9 cellular contexts compared by ENCODE assay signal in the genomic region with DNA sequence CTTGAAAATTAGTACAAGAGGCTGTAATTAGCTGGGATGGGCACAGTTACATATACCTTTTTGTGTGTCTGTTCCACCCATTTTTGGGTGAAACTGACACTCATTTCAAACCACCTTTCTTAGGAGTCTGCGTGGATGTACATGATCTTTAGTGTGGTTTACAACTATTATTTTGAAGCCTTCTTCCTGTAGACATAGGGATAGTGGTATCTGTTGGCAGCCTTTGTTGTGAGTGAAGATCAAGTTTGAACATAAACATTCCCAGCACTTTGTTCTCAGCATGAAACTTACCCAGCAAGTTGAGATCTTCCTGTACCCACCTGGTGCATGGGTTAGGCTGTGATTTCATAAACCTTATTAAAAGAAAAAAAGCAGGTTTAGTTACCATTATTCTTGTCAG. TPM values are rescaled to one million over a fixed set of nuclear protein-coding genes. Genes with fewer than 3 reads are reported as not detected.
DNase-seq lines count a peak whose midpoint lies in the region; ATAC-seq and TF ChIP-seq lines count a peak whose summit lies in the region.
"Had no signal": no experiment of that assay in that cellular context is flagged by ENCODE, and none has a peak within 500 bp of the region (broad histone marks: within the 10 kb centered on the region; RNA-seq: fewer than 3 reads in every experiment).

No MANE protein-coding gene starts in this region.

- peaks cover 64% of the 10 kb centered on the region for H3K4me1 Mint-ChIP-seq in activated T-helper 2 cell treated with anti-CD3 and anti-CD28 coated beads, Interferon-gamma antibody, Interleukin-2, Interleukin-4, amounts not matched to agents 10 μg/mL and 5 μg/mL and 100 μg/mL, durations not matched to agents 14 hours and 24 hours and 36 hours (ENCODE audit: low read depth)
- peaks cover 28% of the 10 kb centered on the region for H3K4me1 Mint-ChIP-seq in glutamatergic neuron (ENCODE audit: low read depth, unreplicated experiment)
- H3K4me1 Mint-ChIP-seq in stimulated activated effector memory CD8-positive, alpha-beta T cell treated with anti-CD3 and anti-CD28 coated beads, Interleukin-12 subunit alpha, Interleukin-12 subunit beta, amount 100 ng/mL, for 72 hours: peaks cover 56% of the 10 kb centered on the region

- no peak for ATAC-seq in stimulated activated effector memory CD8-positive, alpha-beta T cell treated with anti-CD3 and anti-CD28 coated beads, Interleukin-12 subunit alpha, Interleukin-12 subunit beta, amount 100 ng/mL, for 72 hours
- ATAC-seq in HG02884 (IDR thresholded peaks at IDR 0.05; ENCODE audit: unreplicated experiment): no peak

- peak overlapping the region; percentile 84 for H3K4me3 Mint-ChIP-seq in activated T-helper 2 cell treated with anti-CD3 and anti-CD28 coated beads, Interferon-gamma antibody, Interleukin-2, Interleukin-4, amounts not matched to agents 10 μg/mL and 5 μg/mL and 100 μg/mL, durations not matched to agents 14 hours and 24 hours and 36 hours (ENCODE audit: low read depth)
- H3K4me3 Mint-ChIP-seq in glutamatergic neuron (ENCODE audit: unreplicated experiment): peak overlapping the region; percentile 84
- peak overlapping the region; percentile 92 for H3K4me3 Mint-ChIP-seq in stimulated activated effector memory CD8-positive, alpha-beta T cell treated with anti-CD3 and anti-CD28 coated beads, Interleukin-12 subunit alpha, Interleukin-12 subunit beta, amount 100 ng/mL, for 72 hours

- intact Hi-C loops in activated T-helper 2 cell treated with anti-CD3 and anti-CD28 coated beads, Interferon-gamma antibody, Interleukin-2, Interleukin-4, amounts not matched to agents 10 μg/mL and 5 μg/mL and 100 μg/mL, durations not matched to agents 14 hours and 24 hours and 36 hours (cut with micrococcal nuclease): loop anchor here (5.0 kb wide), 1 partner anchor 476 kb away; the partner anchor contains the start of gene PRDX3

- H3K27ac Mint-ChIP-seq in activated T-helper 2 cell treated with anti-CD3 and anti-CD28 coated beads, Interferon-gamma antibody, Interleukin-2, Interleukin-4, amounts not matched to agents 10 μg/mL and 5 μg/mL and 100 μg/mL, durations not matched to agents 14 hours and 24 hours and 36 hours: peak overlapping the region; percentile 76
- no peak overlapping the region for H3K27ac Mint-ChIP-seq in glutamatergic neuron (ENCODE audit: unreplicated experiment)
- no peak overlapping the region for H3K27ac Mint-ChIP-seq in stimulated activated effector memory CD8-positive, alpha-beta T cell treated with anti-CD3 and anti-CD28 coated beads, Interleukin-12 subunit alpha, Interleukin-12 subunit beta, amount 100 ng/mL, for 72 hours
- H3K27ac Mint-ChIP-seq: dendritic cell treated with granulocyte-macrophage colony-stimulating factor and Interleukin-4, amounts not matched to agents 40 ng/mL and 50 ng/mL, for 4 days had no signal

- no peak for TF ChIP-seq CTCF in glutamatergic neuron (IDR thresholded peaks at IDR 0.05; ENCODE audit: partially characterized antibody, unreplicated experiment)

- H3K9me3 Mint-ChIP-seq in activated T-helper 2 cell treated with anti-CD3 and anti-CD28 coated beads, Interferon-gamma antibody, Interleukin-2, Interleukin-4, amounts not matched to agents 10 μg/mL and 5 μg/mL and 100 μg/mL, durations not matched to agents 14 hours and 24 hours and 36 hours: no peaks in the 10 kb centered on the region
- peaks cover 2% of the 10 kb centered on the region for H3K9me3 Mint-ChIP-seq in glutamatergic neuron (ENCODE audit: unreplicated experiment)
- no peaks in the 10 kb centered on the region for H3K9me3 Mint-ChIP-seq in stimulated activated effector memory CD8-positive, alpha-beta T cell treated with anti-CD3 and anti-CD28 coated beads, Interleukin-12 subunit alpha, Interleukin-12 subunit beta, amount 100 ng/mL, for 72 hours
- H3K9me3 Mint-ChIP-seq: dendritic cell treated with granulocyte-macrophage colony-stimulating factor and Interleukin-4, amounts not matched to agents 40 ng/mL and 50 ng/mL, for 4 days had no signal

- DNase-seq in NCI-H510A treated with DMSO at 0.1 percent for 48 hours (lab: John Stamatoyannopoulos, UW) (peak; percentile 31), NCI-H510A (lab: John Stamatoyannopoulos, UW) (no peak), glutamatergic neuron (no peak), NCI-H82 (lab: John Stamatoyannopoulos, UW) (no peak), NCI-H1417 treated with DMSO at 0.1 percent for 48 hours (lab: John Stamatoyannopoulos, UW) (no peak)
- no peak for DNase-seq in activated T-helper 2 cell treated with anti-CD3 and anti-CD28 coated beads, Interferon-gamma antibody, Interleukin-2, Interleukin-4, amounts not matched to agents 10 μg/mL and 5 μg/mL and 100 μg/mL, durations not matched to agents 14 hours and 24 hours and 36 hours (ENCODE audit: low spot score)
- no peak for DNase-seq in stimulated activated effector memory CD8-positive, alpha-beta T cell treated with anti-CD3 and anti-CD28 coated beads, Interleukin-12 subunit alpha, Interleukin-12 subunit beta, amount 100 ng/mL, for 72 hours (ENCODE audit: low spot score in 2 of 2)

- no peaks in the 10 kb centered on the region for H3K27me3 Mint-ChIP-seq in activated T-helper 2 cell treated with anti-CD3 and anti-CD28 coated beads, Interferon-gamma antibody, Interleukin-2, Interleukin-4, amounts not matched to agents 10 μg/mL and 5 μg/mL and 100 μg/mL, durations not matched to agents 14 hours and 24 hours and 36 hours (ENCODE audit: low read depth)
- H3K27me3 Mint-ChIP-seq in glutamatergic neuron (ENCODE audit: unreplicated experiment): no peaks in the 10 kb centered on the region

- H3K36me3 Mint-ChIP-seq in activated T-helper 2 cell treated with anti-CD3 and anti-CD28 coated beads, Interferon-gamma antibody, Interleukin-2, Interleukin-4, amounts not matched to agents 10 μg/mL and 5 μg/mL and 100 μg/mL, durations not matched to agents 14 hours and 24 hours and 36 hours (ENCODE audit: low read depth): peaks cover 37% of the 10 kb centered on the region
- peaks cover 4% of the 10 kb centered on the region for H3K36me3 Mint-ChIP-seq in glutamatergic neuron (ENCODE audit: unreplicated experiment)
- H3K36me3 Mint-ChIP-seq in stimulated activated effector memory CD8-positive, alpha-beta T cell treated with anti-CD3 and anti-CD28 coated beads, Interleukin-12 subunit alpha, Interleukin-12 subunit beta, amount 100 ng/mL, for 72 hours: peaks cover 21% of the 10 kb centered on the region

RNA-seq across cellular contexts. Expression of gene BAG3, which starts 2.0 kb away (rescaled TPM):
- total RNA-seq in activated T-helper 2 cell treated with anti-CD3 and anti-CD28 coated beads, Interferon-gamma antibody, Interleukin-2, Interleukin-4, amounts not matched to agents 10 μg/mL and 5 μg/mL and 100 μg/mL, durations not matched to agents 14 hours and 24 hours and 36 hours: 31.8 and 33.3 TPM in 2 replicates
- total RNA-seq in glutamatergic neuron (ENCODE audit: unreplicated experiment): 15.7 TPM

RNA-seq across cellular contexts. Expression of gene TIAL1, which starts 56.4 kb away (rescaled TPM):
- total RNA-seq in activated T-helper 2 cell treated with anti-CD3 and anti-CD28 coated beads, Interferon-gamma antibody, Interleukin-2, Interleukin-4, amounts not matched to agents 10 μg/mL and 5 μg/mL and 100 μg/mL, durations not matched to agents 14 hours and 24 hours and 36 hours: 183 and 184 TPM in 2 replicates
- 216 TPM for total RNA-seq in glutamatergic neuron (ENCODE audit: unreplicated experiment)
